In the genomic region with DNA sequence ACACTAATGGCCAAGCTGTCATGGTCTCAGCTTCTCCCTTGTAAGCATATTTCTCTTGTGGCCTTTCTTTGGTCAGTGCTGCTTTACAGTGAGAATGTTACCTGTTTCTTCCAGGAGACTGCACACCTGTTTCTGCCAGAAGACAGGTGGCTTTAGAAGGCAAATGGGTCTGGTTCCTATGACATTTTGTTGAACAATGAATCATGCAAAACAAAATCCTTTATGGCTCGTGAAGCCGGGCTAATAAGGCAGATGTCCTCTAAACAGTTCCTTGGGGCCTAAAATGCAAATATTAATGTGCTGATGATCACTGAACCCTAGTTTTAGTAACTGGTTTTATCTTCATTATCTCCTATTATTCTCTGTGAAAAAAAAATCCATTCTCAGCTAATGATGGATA, we compare ENCODE assay signal across 28 cellular contexts.
"Had no signal": no experiment of that assay in that cellular context is flagged by ENCODE, and none has a peak within 500 bp of the region (broad histone marks: within the 10 kb centered on the region; RNA-seq: fewer than 3 reads in every experiment).

No MANE protein-coding gene starts in this region.

- H3K9me3 ChIP-seq: adrenal gland, body of pancreas, esophagus muscularis mucosa had no signal

- H3K4me3 ChIP-seq: adrenal gland, body of pancreas, esophagus muscularis mucosa had no signal

- DNase-seq: activated CD4-positive, alpha-beta memory T cell treated with anti-CD3 and anti-CD28 coated beads for 36 hours; activated CD4-positive, alpha-beta T cell treated with anti-CD3 and anti-CD28 coated beads for 36 hours; activated CD4-positive, alpha-beta T cell treated with anti-CD3 and anti-CD28 coated beads, Interleukin-2, amount 10 ng/mL, durations not matched to agents 24 days and 14 days; activated CD4-positive, CD25-positive, alpha-beta regulatory T cell; activated CD4-positive, CD25-positive, alpha-beta regulatory T cell treated with anti-CD3 and anti-CD28 coated beads, Interleukin-2, amount 50 U/mL, for 72 hours; activated CD8-positive, alpha-beta memory T cell treated with anti-CD3 and anti-CD28 coated beads, Interleukin-2, amount 10 ng/mL, durations not matched to agents 7 days and 5 days; activated CD8-positive, alpha-beta memory T cell treated with anti-CD3 and anti-CD28 coated beads, Interleukin-2, amount 50 U/mL, for 4 hours; activated CD8-positive, alpha-beta T cell treated with anti-CD3 and anti-CD28 coated beads, Interleukin-2, amount 10 ng/mL, durations not matched to agents 7 days and 5 days; activated effector memory CD4-positive, alpha-beta T cell treated with anti-CD3 and anti-CD28 coated beads, Interleukin-2, amount 50 U/mL, for 16 hours; activated naive CD4-positive, alpha-beta T cell treated with anti-CD3 and anti-CD28 coated beads for 36 hours; activated naive CD8-positive, alpha-beta T cell treated with anti-CD3 and anti-CD28 coated beads for 36 hours; activated naive CD8-positive, alpha-beta T cell treated with anti-CD3 and anti-CD28 coated beads, Interleukin-2, amount 50 U/mL, for 24 hours; activated T-cell treated with anti-CD3 and anti-CD28 coated beads, Interleukin-2, amount 50 U/mL, for 1 hour; activated T-cell treated with anti-CD3 and anti-CD28 coated beads, Interleukin-2, amount 50 U/mL, for 48 hours; adrenal gland; amygdala; aorta; body of pancreas; caudate nucleus; cortex of kidney; dermis blood vessel endothelial cell; effector CD4-positive, alpha-beta T cell; effector memory CD8-positive, alpha-beta T cell; erythroblast; foreskin melanocyte; head of caudate nucleus; T-helper 2 cell had no signal

- H3K4me1 ChIP-seq: adrenal gland, esophagus muscularis mucosa had no signal

- H3K27ac ChIP-seq: adrenal gland, body of pancreas, esophagus muscularis mucosa had no signal

- H3K27me3 ChIP-seq: adrenal gland, body of pancreas, esophagus muscularis mucosa had no signal

- ATAC-seq: activated CD4-positive, alpha-beta T cell treated with anti-CD3 and anti-CD28 coated beads for 36 hours; activated CD8-positive, alpha-beta memory T cell treated with anti-CD3 and anti-CD28 coated beads, Interleukin-2, amount 10 ng/mL, durations not matched to agents 7 days and 5 days; activated CD8-positive, alpha-beta T cell treated with anti-CD3 and anti-CD28 coated beads, Interleukin-2, amount 10 ng/mL, durations not matched to agents 7 days and 5 days; activated naive CD8-positive, alpha-beta T cell treated with anti-CD3 and anti-CD28 coated beads, Interleukin-2, amount 50 U/mL, for 24 hours; body of pancreas; effector memory CD8-positive, alpha-beta T cell had no signal

- H3K36me3 ChIP-seq: adrenal gland, esophagus muscularis mucosa had no signal
